1 cellular context compared by ENCODE assay signal in the genomic region with DNA sequence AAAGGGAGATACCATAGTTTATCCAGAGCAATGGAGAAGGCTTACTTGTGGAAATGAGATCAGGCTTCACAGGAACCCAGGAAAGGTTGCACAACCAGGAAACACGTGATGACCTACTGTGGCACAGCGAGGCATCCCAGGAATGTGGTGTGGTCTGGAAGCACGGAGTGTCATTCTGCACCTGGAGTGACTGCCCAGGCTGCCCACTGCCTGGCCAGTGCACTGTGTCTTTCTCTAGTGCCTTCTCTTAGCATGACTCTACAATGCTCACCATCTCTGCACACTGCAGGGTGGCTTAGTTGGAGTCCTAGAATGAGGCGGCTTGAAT.
TF ChIP-seq lines count a peak whose summit lies in the region.

No MANE protein-coding gene starts in this region.

TF ChIP-seq in GM23338, 12 proteins besides CTCF, POLR2A, EP300 and RAD21:
- TF ChIP-seq, protein P1, sequence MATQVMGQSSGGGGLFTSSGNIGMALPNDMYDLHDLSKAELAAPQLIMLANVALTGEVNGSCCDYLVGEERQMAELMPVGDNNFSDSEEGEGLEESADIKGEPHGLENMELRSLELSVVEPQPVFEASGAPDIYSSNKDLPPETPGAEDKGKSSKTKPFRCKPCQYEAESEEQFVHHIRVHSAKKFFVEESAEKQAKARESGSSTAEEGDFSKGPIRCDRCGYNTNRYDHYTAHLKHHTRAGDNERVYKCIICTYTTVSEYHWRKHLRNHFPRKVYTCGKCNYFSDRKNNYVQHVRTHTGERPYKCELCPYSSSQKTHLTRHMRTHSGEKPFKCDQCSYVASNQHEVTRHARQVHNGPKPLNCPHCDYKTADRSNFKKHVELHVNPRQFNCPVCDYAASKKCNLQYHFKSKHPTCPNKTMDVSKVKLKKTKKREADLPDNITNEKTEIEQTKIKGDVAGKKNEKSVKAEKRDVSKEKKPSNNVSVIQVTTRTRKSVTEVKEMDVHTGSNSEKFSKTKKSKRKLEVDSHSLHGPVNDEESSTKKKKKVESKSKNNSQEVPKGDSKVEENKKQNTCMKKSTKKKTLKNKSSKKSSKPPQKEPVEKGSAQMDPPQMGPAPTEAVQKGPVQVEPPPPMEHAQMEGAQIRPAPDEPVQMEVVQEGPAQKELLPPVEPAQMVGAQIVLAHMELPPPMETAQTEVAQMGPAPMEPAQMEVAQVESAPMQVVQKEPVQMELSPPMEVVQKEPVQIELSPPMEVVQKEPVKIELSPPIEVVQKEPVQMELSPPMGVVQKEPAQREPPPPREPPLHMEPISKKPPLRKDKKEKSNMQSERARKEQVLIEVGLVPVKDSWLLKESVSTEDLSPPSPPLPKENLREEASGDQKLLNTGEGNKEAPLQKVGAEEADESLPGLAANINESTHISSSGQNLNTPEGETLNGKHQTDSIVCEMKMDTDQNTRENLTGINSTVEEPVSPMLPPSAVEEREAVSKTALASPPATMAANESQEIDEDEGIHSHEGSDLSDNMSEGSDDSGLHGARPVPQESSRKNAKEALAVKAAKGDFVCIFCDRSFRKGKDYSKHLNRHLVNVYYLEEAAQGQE (IDR thresholded peaks at IDR 0.05; ENCODE audit: unreplicated experiment) = no peak
- TF ChIP-seq, protein P2, sequence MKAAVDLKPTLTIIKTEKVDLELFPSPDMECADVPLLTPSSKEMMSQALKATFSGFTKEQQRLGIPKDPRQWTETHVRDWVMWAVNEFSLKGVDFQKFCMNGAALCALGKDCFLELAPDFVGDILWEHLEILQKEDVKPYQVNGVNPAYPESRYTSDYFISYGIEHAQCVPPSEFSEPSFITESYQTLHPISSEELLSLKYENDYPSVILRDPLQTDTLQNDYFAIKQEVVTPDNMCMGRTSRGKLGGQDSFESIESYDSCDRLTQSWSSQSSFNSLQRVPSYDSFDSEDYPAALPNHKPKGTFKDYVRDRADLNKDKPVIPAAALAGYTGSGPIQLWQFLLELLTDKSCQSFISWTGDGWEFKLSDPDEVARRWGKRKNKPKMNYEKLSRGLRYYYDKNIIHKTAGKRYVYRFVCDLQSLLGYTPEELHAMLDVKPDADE (IDR thresholded peaks at IDR 0.05) = no peak
- no peak for TF ChIP-seq ZNF114 (CRISPR knock-in tag; IDR thresholded peaks at IDR 0.05)
- TF ChIP-seq ZNF331 (CRISPR knock-in tag; IDR thresholded peaks at IDR 0.05; ENCODE audit: low read depth) = no peak
- TF ChIP-seq POLR2AphosphoS5 (IDR thresholded peaks at IDR 0.05; ENCODE audit: low read depth) = no peak
- TF ChIP-seq JUNB (IDR thresholded peaks at IDR 0.05; ENCODE audit: unreplicated experiment) = no peak
- no peak for TF ChIP-seq EZH2phosphoT487 (IDR thresholded peaks at IDR 0.05; ENCODE audit: unreplicated experiment)
- TF ChIP-seq NANOG (IDR thresholded peaks at IDR 0.05; ENCODE audit: borderline replicate concordance) = no peak
- no peak for TF ChIP-seq STAT1 (IDR thresholded peaks at IDR 0.05; ENCODE audit: unreplicated experiment)
